ENCODE assay signal across 7 cellular contexts in genomic region chr2:24077879-24078278, GRCh38. TPM values are rescaled to one million over a fixed set of nuclear protein-coding genes. Genes with fewer than 3 reads are reported as not detected.
DNase-seq lines count a peak whose midpoint lies in the region; ATAC-seq and TF ChIP-seq lines count a peak whose summit lies in the region.

No MANE protein-coding gene starts in this region.

- H3K27me3 ChIP-seq in foreskin keratinocyte: no peaks in the 10 kb centered on the region

- TF ChIP-seq CTCF in HFFc6 (IDR thresholded peaks at IDR 0.05) (no peak), foreskin keratinocyte (conservative IDR thresholded peaks at IDR 0.05) (no peak)

- H3K4me1 ChIP-seq in foreskin keratinocyte: peaks cover 8% of the 10 kb centered on the region

- H3K27ac Mint-ChIP-seq in HFFc6: peak overlapping the region; percentile 92
- peak overlapping the region; percentile 96 for H3K27ac Mint-ChIP-seq in activated CD4-positive, alpha-beta memory T cell treated with anti-CD3 and anti-CD28 coated beads, Interleukin-2, amount 10 ng/mL, durations not matched to agents 7 days and 5 days
- H3K27ac Mint-ChIP-seq in stimulated activated effector memory CD8-positive, alpha-beta T cell treated with anti-CD3 and anti-CD28 coated beads, Interleukin-12 subunit alpha, Interleukin-12 subunit beta, amount 100 ng/mL, for 72 hours: peak overlapping the region; percentile 96

- POLR2A ChIA-PET in activated CD4-positive, alpha-beta memory T cell treated with anti-CD3 and anti-CD28 coated beads, Interleukin-2, amount 10 ng/mL, durations not matched to agents 7 days and 5 days (lab: Charles Lee): interaction anchor here (1.3 to 3.4 kb wide), 6 partner anchors 29 to 152 kb away, joined by 3 to 64 read pairs (median 12); partner anchors contain the start of genes ATAD2B, FKBP1B, UBXN2A and WDCP

- H3K27me3 Mint-ChIP-seq in HFFc6 (ENCODE audit: insufficient read depth): no peaks in the 10 kb centered on the region; the same call in 1 of the 2 replicates
- no peaks in the 10 kb centered on the region for H3K27me3 Mint-ChIP-seq in activated CD4-positive, alpha-beta memory T cell treated with anti-CD3 and anti-CD28 coated beads, Interleukin-2, amount 10 ng/mL, durations not matched to agents 7 days and 5 days

- peaks cover 35% of the 10 kb centered on the region for H3K36me3 Mint-ChIP-seq in HFFc6 (ENCODE audit: low read depth)
- peaks cover 23% of the 10 kb centered on the region for H3K36me3 Mint-ChIP-seq in activated CD4-positive, alpha-beta memory T cell treated with anti-CD3 and anti-CD28 coated beads, Interleukin-2, amount 10 ng/mL, durations not matched to agents 7 days and 5 days (ENCODE audit: low read depth)
- peaks cover 55% of the 10 kb centered on the region for H3K36me3 Mint-ChIP-seq in stimulated activated effector memory CD8-positive, alpha-beta T cell treated with anti-CD3 and anti-CD28 coated beads, Interleukin-12 subunit alpha, Interleukin-12 subunit beta, amount 100 ng/mL, for 72 hours

- no peaks in the 10 kb centered on the region for H3K9me3 Mint-ChIP-seq in HFFc6
- H3K9me3 Mint-ChIP-seq in activated CD4-positive, alpha-beta memory T cell treated with anti-CD3 and anti-CD28 coated beads, Interleukin-2, amount 10 ng/mL, durations not matched to agents 7 days and 5 days: no peaks in the 10 kb centered on the region
- H3K9me3 Mint-ChIP-seq in stimulated activated effector memory CD8-positive, alpha-beta T cell treated with anti-CD3 and anti-CD28 coated beads, Interleukin-12 subunit alpha, Interleukin-12 subunit beta, amount 100 ng/mL, for 72 hours: no peaks in the 10 kb centered on the region

- DNase-seq in HFFc6: no peak
- no peak for DNase-seq in activated CD4-positive, alpha-beta memory T cell treated with anti-CD3 and anti-CD28 coated beads, Interleukin-2, amount 10 ng/mL, durations not matched to agents 7 days and 5 days
- DNase-seq in foreskin keratinocyte: no peak
- no peak for DNase-seq in stimulated activated effector memory CD8-positive, alpha-beta T cell treated with anti-CD3 and anti-CD28 coated beads, Interleukin-12 subunit alpha, Interleukin-12 subunit beta, amount 100 ng/mL, for 72 hours (ENCODE audit: low spot score in 2 of 2)
- no peak for DNase-seq in stimulated activated CD4-positive, alpha-beta T cell treated with anti-CD3 and anti-CD28 coated beads, Interleukin-15, amount 100 ng/mL, for 24 hours
- no peak for DNase-seq in SHP77 (lab: John Stamatoyannopoulos, UW)

- ATAC-seq in foreskin keratinocyte (no peak), HG03095 (IDR thresholded peaks at IDR 0.05; ENCODE audit: unreplicated experiment) (no peak)
- ATAC-seq in stimulated activated effector memory CD8-positive, alpha-beta T cell treated with anti-CD3 and anti-CD28 coated beads, Interleukin-12 subunit alpha, Interleukin-12 subunit beta, amount 100 ng/mL, for 72 hours: no peak

- CTCF ChIA-PET in activated CD4-positive, alpha-beta memory T cell treated with anti-CD3 and anti-CD28 coated beads, Interleukin-2, amount 10 ng/mL, durations not matched to agents 7 days and 5 days (lab: Charles Lee): interaction anchor here (0.7 to 3.5 kb wide), 3 partner anchors 9 to 253 kb away, joined by 4 to 17 read pairs (median 9); partner anchors contain the start of gene ATAD2B

- H3K4me3 Mint-ChIP-seq in HFFc6: peak overlapping the region; percentile 97
- H3K4me3 Mint-ChIP-seq in activated CD4-positive, alpha-beta memory T cell treated with anti-CD3 and anti-CD28 coated beads, Interleukin-2, amount 10 ng/mL, durations not matched to agents 7 days and 5 days: peak overlapping the region; percentile 98
- peak overlapping the region; percentile 92 for H3K4me3 Mint-ChIP-seq in stimulated activated effector memory CD8-positive, alpha-beta T cell treated with anti-CD3 and anti-CD28 coated beads, Interleukin-12 subunit alpha, Interleukin-12 subunit beta, amount 100 ng/mL, for 72 hours

- H3K4me1 Mint-ChIP-seq in HFFc6 (ENCODE audit: low read depth): peaks cover 52% of the 10 kb centered on the region
- H3K4me1 Mint-ChIP-seq in activated CD4-positive, alpha-beta memory T cell treated with anti-CD3 and anti-CD28 coated beads, Interleukin-2, amount 10 ng/mL, durations not matched to agents 7 days and 5 days: peaks cover 35% of the 10 kb centered on the region
- H3K4me1 Mint-ChIP-seq in stimulated activated effector memory CD8-positive, alpha-beta T cell treated with anti-CD3 and anti-CD28 coated beads, Interleukin-12 subunit alpha, Interleukin-12 subunit beta, amount 100 ng/mL, for 72 hours: peaks cover 32% of the 10 kb centered on the region

- peak overlapping the region; percentile 62 for H3K27ac ChIP-seq in foreskin keratinocyte

RNA-seq across cellular contexts. Expression of gene SF3B6, which starts 1.8 kb away (rescaled TPM):
- total RNA-seq in HFFc6 (2021; fragmentation: NEBNext Ultra II Directional; extraction: Animal tissue kit (Norgen Biotek cat#: 25700)): 100 to 1,000 TPM; 112 to 139 (median 126) TPM
- total RNA-seq in activated CD4-positive, alpha-beta memory T cell treated with anti-CD3 and anti-CD28 coated beads, Interleukin-2, amount 10 ng/mL, durations not matched to agents 7 days and 5 days: 10 to 100 TPM; 87.4 to 88.2 TPM
- total RNA-seq in foreskin keratinocyte: 176 and 192 TPM in 2 replicates
- 232 and 280 TPM in 2 replicates for polyA plus RNA-seq in foreskin keratinocyte

RNA-seq across cellular contexts. Expression of gene TP53I3, which starts 6.8 kb away (rescaled TPM):
- total RNA-seq in HFFc6 (2021; fragmentation: NEBNext Ultra II Directional; extraction: Animal tissue kit (Norgen Biotek cat#: 25700)): 10 to 100 TPM; 51.1 to 66.8 (median 61.4) TPM
- total RNA-seq in activated CD4-positive, alpha-beta memory T cell treated with anti-CD3 and anti-CD28 coated beads, Interleukin-2, amount 10 ng/mL, durations not matched to agents 7 days and 5 days: 1 to 10 TPM; 2.7 to 2.9 TPM
- 38.4 and 59.8 TPM in 2 replicates for total RNA-seq in foreskin keratinocyte
- polyA plus RNA-seq in foreskin keratinocyte: 39.4 and 61.3 TPM in 2 replicates

RNA-seq across cellular contexts. Expression of gene FKBP1B, which starts 28.3 kb away (rescaled TPM):
- total RNA-seq in HFFc6 (2021; fragmentation: NEBNext Ultra II Directional; extraction: Animal tissue kit (Norgen Biotek cat#: 25700)): 1 to 10 TPM; 4.0 to 6.9 (median 5.2) TPM
- 1 to 10 TPM; 4.8 to 5.5 TPM for total RNA-seq in activated CD4-positive, alpha-beta memory T cell treated with anti-CD3 and anti-CD28 coated beads, Interleukin-2, amount 10 ng/mL, durations not matched to agents 7 days and 5 days
- total RNA-seq in foreskin keratinocyte: 15.2 and 16.7 TPM in 2 replicates
- 20.3 and 23.6 TPM in 2 replicates for polyA plus RNA-seq in foreskin keratinocyte

RNA-seq across cellular contexts. Expression of gene WDCP, which starts 30.7 kb away (rescaled TPM):
- total RNA-seq in HFFc6 (2021; fragmentation: NEBNext Ultra II Directional; extraction: Animal tissue kit (Norgen Biotek cat#: 25700)): 10 to 100 TPM; 12.0 to 19.4 (median 13.5) TPM
- total RNA-seq in activated CD4-positive, alpha-beta memory T cell treated with anti-CD3 and anti-CD28 coated beads, Interleukin-2, amount 10 ng/mL, durations not matched to agents 7 days and 5 days: 10 to 100 TPM; 18.5 to 19.1 TPM
- 10.3 and 10.4 TPM in 2 replicates for total RNA-seq in foreskin keratinocyte
- polyA plus RNA-seq in foreskin keratinocyte: 3.7 and 4.9 TPM in 2 replicates

RNA-seq across cellular contexts. Expression of gene PFN4, which starts 45.3 kb away (rescaled TPM):
- 1 to 10 TPM in 1 of 6 experiments, under 1 TPM in 5; 0.64 to 1.1 (median 0.90) TPM for total RNA-seq in HFFc6 (2021; fragmentation: NEBNext Ultra II Directional; extraction: Animal tissue kit (Norgen Biotek cat#: 25700))
- total RNA-seq in activated CD4-positive, alpha-beta memory T cell treated with anti-CD3 and anti-CD28 coated beads, Interleukin-2, amount 10 ng/mL, durations not matched to agents 7 days and 5 days: not detected
- total RNA-seq in foreskin keratinocyte: 0.37 and 0.56 TPM in 2 replicates
- 0.25 and 0.45 TPM in 2 replicates for polyA plus RNA-seq in foreskin keratinocyte

Comparison
In these comparisons a context has a peak if more than half of its experiments do, and no peak if none do; other contexts are left out.
1. RNA of gene TP53I3, which starts 6.8 kb away (total RNA-seq): 51.1 to 66.8 TPM in HFFc6 and 38.4 to 59.8 TPM in foreskin keratinocyte; 2.7 to 2.9 TPM in activated CD4-positive, alpha-beta memory T cell treated with anti-CD3 and anti-CD28 coated beads, Interleukin-2, amount 10 ng/mL, durations not matched to agents 7 days and 5 days; every median in the first group is over 10 times any median in the second.
2. Peak in every context shown above with its lines, with median percentiles within 50 percentile points of each other: H3K27ac Mint-ChIP-seq and H3K4me3 Mint-ChIP-seq.